Comparison of ENCODE assay signal across 8 cellular contexts in the genomic region with DNA sequence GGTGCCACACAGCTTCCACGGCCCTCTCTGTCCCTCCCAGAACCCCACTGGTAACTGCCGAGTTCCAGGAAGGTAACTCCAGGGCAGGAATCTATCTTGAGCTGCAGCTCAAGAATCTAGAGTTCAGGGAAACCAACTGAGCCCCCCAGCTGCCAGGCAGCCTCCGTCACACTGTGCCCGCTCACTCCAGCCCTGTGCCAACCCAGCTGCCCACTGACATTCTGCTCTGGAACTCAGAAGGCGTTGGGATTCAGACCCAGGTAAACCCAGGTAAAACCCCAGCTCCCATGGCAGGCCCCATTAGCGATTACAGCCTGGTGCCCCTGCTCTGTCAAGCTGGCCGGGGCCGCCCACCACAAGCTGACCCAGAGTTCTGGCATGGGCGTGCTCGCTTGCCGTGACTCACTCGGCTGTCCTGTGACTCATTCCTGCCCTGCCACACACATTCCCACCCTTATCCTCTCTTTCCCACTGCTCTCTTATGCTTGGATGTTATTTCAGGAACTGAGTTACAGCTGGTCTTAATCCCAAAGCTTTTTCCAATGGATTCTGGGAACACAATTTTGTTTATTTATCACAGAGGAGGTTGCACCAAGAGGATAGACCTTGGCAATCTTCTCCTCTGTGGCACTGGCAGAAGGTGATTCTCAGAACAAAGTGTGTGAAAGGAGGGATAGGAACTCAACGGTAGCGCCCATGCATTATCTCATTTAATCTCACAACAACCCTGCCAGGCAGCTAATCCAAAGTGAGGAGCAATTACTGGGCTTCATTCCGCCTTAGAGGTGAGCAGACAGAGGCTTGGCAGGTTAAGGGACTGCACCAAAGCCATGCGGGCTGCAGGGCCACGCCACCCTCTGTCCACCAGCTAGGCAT. TPM values are rescaled to one million over a fixed set of nuclear protein-coding genes. Genes with fewer than 3 reads are reported as not detected.
DNase-seq lines count a peak whose midpoint lies in the region; ATAC-seq, FAIRE-seq and TF ChIP-seq lines count a peak whose summit lies in the region.

No MANE protein-coding gene starts in this region.

- TF ChIP-seq POLR2A in H54 (IDR thresholded peaks at IDR 0.05; ENCODE audit: low read depth, low read length) = no peak

- no peak overlapping the region for H3K27ac Mint-ChIP-seq in astrocyte (ENCODE audit: unreplicated experiment)
- peak overlapping the region; percentile 59 for H3K27ac Mint-ChIP-seq in stimulated activated naive B cell treated with anti-CD40 and anti-IgM and Interleukin-4, amounts not matched to agents 10 μg/mL and 1 μg/mL and 100 μg/mL, for 72 hours

- H3K4me3 ChIP-seq in astrocyte (ENCODE audit: insufficient read depth, low read depth, low read length) = no peak overlapping the region
- no peak overlapping the region for H3K4me3 ChIP-seq in H7 (ENCODE audit: insufficient read depth, low read depth, low read length)

- H3K27ac ChIP-seq in astrocyte (ENCODE audit: low read depth, low read length) = peak overlapping the region; percentile 71

- H3K27me3 Mint-ChIP-seq in astrocyte (ENCODE audit: low read depth, unreplicated experiment) = peaks cover 23% of the 10 kb centered on the region
- H3K27me3 Mint-ChIP-seq in stimulated activated naive B cell treated with anti-CD40 and anti-IgM and Interleukin-4, amounts not matched to agents 10 μg/mL and 1 μg/mL and 100 μg/mL, for 72 hours = no peaks in the 10 kb centered on the region

- peak; percentile 97 for FAIRE-seq in H54 (lab: Jason Lieb, UNC)
- FAIRE-seq in astrocyte (lab: Jason Lieb, UNC) = peak; percentile 90

- no peak for ATAC-seq in stimulated activated naive B cell treated with anti-CD40 and anti-IgM and Interleukin-4, amounts not matched to agents 10 μg/mL and 1 μg/mL and 100 μg/mL, for 72 hours (replicated peaks)
- ATAC-seq in HG03175 (IDR thresholded peaks at IDR 0.05; ENCODE audit: unreplicated experiment) = no peak

- peaks cover 28% of the 10 kb centered on the region for H3K4me1 ChIP-seq in astrocyte (ENCODE audit: insufficient read depth, low read length)

- H3K9ac ChIP-seq in astrocyte (ENCODE audit: low read length) = peak overlapping the region; percentile 35

- DNase-seq in H54 (ENCODE audit: insufficient read length, low spot score) (peak; percentile 89), astrocyte (ENCODE audit: low read depth) (peak; percentile 93), islet precursor cell (peak; percentile 96), H7 (no peak), NCI-H2107 (lab: John Stamatoyannopoulos, UW) (no peak), NCI-H2196 treated with DMSO at 0.1 percent for 48 hours (lab: John Stamatoyannopoulos, UW; ENCODE audit: unreplicated experiment) (no peak)
- no peak for DNase-seq in stimulated activated naive B cell treated with anti-CD40 and anti-IgM and Interleukin-4, amounts not matched to agents 10 μg/mL and 1 μg/mL and 100 μg/mL, for 72 hours

- no peaks in the 10 kb centered on the region for H3K9me3 Mint-ChIP-seq in astrocyte (ENCODE audit: unreplicated experiment)
- no peaks in the 10 kb centered on the region for H3K9me3 Mint-ChIP-seq in stimulated activated naive B cell treated with anti-CD40 and anti-IgM and Interleukin-4, amounts not matched to agents 10 μg/mL and 1 μg/mL and 100 μg/mL, for 72 hours

- H3K36me3 ChIP-seq in astrocyte (ENCODE audit: insufficient read depth, low read length) (no peaks in the 10 kb centered on the region), H7 (replicated peaks; ENCODE audit: control insufficient read depth, insufficient read depth, low read length) (no peaks in the 10 kb centered on the region)

- no peaks in the 10 kb centered on the region for H4K20me1 ChIP-seq in astrocyte (ENCODE audit: insufficient read depth, low read length)

- H2AFZ ChIP-seq in astrocyte (ENCODE audit: low read depth, low read length) = no peak overlapping the region

- no peak for TF ChIP-seq CTCF in astrocyte (IDR thresholded peaks at IDR 0.05; ENCODE audit: insufficient read depth, low read depth, low read length)

- H3K27me3 ChIP-seq in astrocyte (ENCODE audit: insufficient read depth, low read length) (no peaks in the 10 kb centered on the region), H7 (ENCODE audit: control insufficient read depth, insufficient read depth, low read length) (no peaks in the 10 kb centered on the region)

- no peak overlapping the region for H3K4me3 Mint-ChIP-seq in astrocyte (ENCODE audit: unreplicated experiment)
- no peak overlapping the region for H3K4me3 Mint-ChIP-seq in stimulated activated naive B cell treated with anti-CD40 and anti-IgM and Interleukin-4, amounts not matched to agents 10 μg/mL and 1 μg/mL and 100 μg/mL, for 72 hours

- no peaks in the 10 kb centered on the region for H3K36me3 Mint-ChIP-seq in astrocyte (ENCODE audit: low read depth, unreplicated experiment)
- H3K36me3 Mint-ChIP-seq in stimulated activated naive B cell treated with anti-CD40 and anti-IgM and Interleukin-4, amounts not matched to agents 10 μg/mL and 1 μg/mL and 100 μg/mL, for 72 hours = peaks cover 30 to 51% of the 10 kb centered on the region in 2 donors

- H3K4me2 ChIP-seq in astrocyte (ENCODE audit: low read length) = peak overlapping the region; percentile 75

- H3K79me2 ChIP-seq in astrocyte (ENCODE audit: insufficient read depth, low read length) = no peaks in the 10 kb centered on the region

- peaks cover 31% of the 10 kb centered on the region for H3K4me1 Mint-ChIP-seq in astrocyte (ENCODE audit: low read depth, unreplicated experiment)
- H3K4me1 Mint-ChIP-seq in stimulated activated naive B cell treated with anti-CD40 and anti-IgM and Interleukin-4, amounts not matched to agents 10 μg/mL and 1 μg/mL and 100 μg/mL, for 72 hours = peaks cover 61 to 78% of the 10 kb centered on the region in 2 donors

- no peaks in the 10 kb centered on the region for H3K9me3 ChIP-seq in astrocyte (ENCODE audit: insufficient read depth, low read depth, low read length)

RNA-seq across cellular contexts. Expression of a gene that starts 33.2 kb away (rescaled TPM):
- total RNA-seq in astrocyte = 2.5 TPM in 2 replicates
- 0.31 and 0.63 TPM in 2 replicates for total RNA-seq in H7 (2014; rRNA removed; shearing (Covaris generic))

RNA-seq across cellular contexts. Expression of a gene that starts 51.6 kb away (rescaled TPM):
- total RNA-seq in astrocyte = 50.1 and 50.5 TPM in 2 replicates
- 67.1 and 73.1 TPM in 2 replicates for total RNA-seq in H7 (2014; rRNA removed; shearing (Covaris generic))

Comparison
In these comparisons a context has a peak if more than half of its experiments do, and no peak if none do; other contexts are left out.
1. DNase-seq: peak in H54 (single experiment), astrocyte (single experiment) and islet precursor cell (single experiment); none in stimulated activated naive B cell treated with anti-CD40 and anti-IgM and Interleukin-4, amounts not matched to agents 10 μg/mL and 1 μg/mL and 100 μg/mL, for 72 hours (single experiment), H7 (single experiment), NCI-H2107 (single experiment) and NCI-H2196 treated with DMSO at 0.1 percent for 48 hours (single experiment).